ENCODE assay signal across 9 cellular contexts in the genomic region with DNA sequence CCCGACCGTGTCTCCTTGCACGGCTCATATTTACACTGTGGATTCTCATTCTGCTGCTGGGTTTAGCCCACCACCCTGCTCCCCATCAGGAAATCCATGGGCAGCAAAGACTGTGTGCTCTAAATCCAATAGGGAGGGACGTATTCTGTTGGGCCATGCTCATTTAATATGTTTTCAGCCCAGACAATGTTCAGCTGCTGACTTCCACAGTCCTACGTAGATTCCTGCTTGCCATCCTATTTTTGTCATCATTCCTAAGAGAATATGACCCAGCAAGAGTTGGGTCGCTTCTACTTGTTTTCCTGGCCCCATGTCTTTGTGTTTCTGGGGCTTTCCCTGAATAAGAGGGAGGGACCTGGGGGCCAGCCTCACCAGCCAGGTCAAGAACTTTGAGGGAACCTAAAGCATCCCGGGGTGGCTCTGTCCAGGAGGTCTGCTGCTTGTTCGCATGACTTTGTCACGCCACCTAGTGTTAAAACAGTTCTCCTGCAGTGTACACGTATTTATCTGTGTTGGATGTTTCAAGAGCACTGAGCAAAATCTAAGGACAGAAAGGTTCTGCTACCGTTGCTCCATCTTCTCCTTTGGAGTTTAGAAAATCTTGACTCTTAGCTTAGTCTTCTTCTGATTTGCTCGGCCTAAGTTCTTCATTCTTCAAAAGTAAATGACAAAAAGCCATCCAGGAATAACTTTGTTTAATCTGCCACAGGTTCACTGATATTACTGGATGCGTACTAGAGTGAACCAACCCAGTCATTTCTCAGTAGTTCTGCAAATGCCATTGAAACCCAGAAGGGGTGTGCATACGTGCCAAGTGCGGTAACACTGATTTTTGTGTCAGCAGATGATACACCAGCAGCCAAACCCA.
DNase-seq lines count a peak whose midpoint lies in the region; ATAC-seq and TF ChIP-seq lines count a peak whose summit lies in the region.
"Had no signal": no experiment of that assay in that cellular context is flagged by ENCODE, and none has a peak within 500 bp of the region (broad histone marks: within the 10 kb centered on the region; RNA-seq: fewer than 3 reads in every experiment).

No MANE protein-coding gene starts in this region.

- no peaks in the 10 kb centered on the region for H3K9me3 ChIP-seq in neuronal stem cell (replicated peaks in 1 of 2; ENCODE audit: control insufficient read depth in 2 of 2, insufficient read depth in 1 of 2, low read depth in 1 of 2, low read length in 2 of 2)

- H3K79me1 ChIP-seq in neuronal stem cell (ENCODE audit: low read depth, low read length): no peaks in the 10 kb centered on the region

- no peak overlapping the region for H3K9ac ChIP-seq in neuronal stem cell (ENCODE audit: low read depth, low read length, poor library complexity)

- ATAC-seq in WTC11 (peak; percentile 78), HG03097 (IDR thresholded peaks at IDR 0.05; ENCODE audit: low FRiP score, unreplicated experiment) (no peak), GM18498 (IDR thresholded peaks at IDR 0.05; ENCODE audit: unreplicated experiment) (no peak)

- WGBS in neuronal stem cell (ENCODE audit: extremely low coverage in 2 of 2, insufficient read length in 2 of 2, insufficient replicate concordance in 1 of 2), 2 donors: no CpG with 5 or more reads among the region's 15 CpGs

- H3K4me1 Mint-ChIP-seq in WTC11: no peaks in the 10 kb centered on the region

- H2BK5ac ChIP-seq in neuronal stem cell (ENCODE audit: low read length): no peak overlapping the region

- H3K27me3 Mint-ChIP-seq in WTC11 (ENCODE audit: low read depth): no peaks in the 10 kb centered on the region

- H3K4ac ChIP-seq in neuronal stem cell (ENCODE audit: low read length): no peak overlapping the region

- no peak overlapping the region for H4K8ac ChIP-seq in neuronal stem cell (ENCODE audit: low read depth, low read length)

- no peak overlapping the region for H3K4me3 Mint-ChIP-seq in WTC11
- H3K4me3 Mint-ChIP-seq: IgD-negative memory B cell had no signal

- H2BK12ac ChIP-seq in neuronal stem cell (ENCODE audit: low read length): no peak overlapping the region

- POLR2A ChIA-PET in WTC11 (lab: Charles Lee): no interaction called here

- no peak overlapping the region for H3K4me3 ChIP-seq in GM12864 (ENCODE audit: low read depth, low read length)
- no peak overlapping the region for H3K4me3 ChIP-seq in fibroblast of pulmonary artery (replicated peaks; ENCODE audit: low read depth, low read length)
- no peak overlapping the region for H3K4me3 ChIP-seq in neuronal stem cell (ENCODE audit: low read length in 2 of 2)

- H2AK5ac ChIP-seq in neuronal stem cell (ENCODE audit: low read depth, low read length): no peak overlapping the region

- no peak overlapping the region for H2BK15ac ChIP-seq in neuronal stem cell (ENCODE audit: low read length)

- no peak overlapping the region for H2AFZ ChIP-seq in neuronal stem cell (ENCODE audit: low read length)

- no peaks in the 10 kb centered on the region for H3K4me1 ChIP-seq in neuronal stem cell (ENCODE audit: control insufficient read depth in 2 of 2, insufficient read depth in 1 of 2, low read depth in 1 of 2, low read length in 2 of 2)

- TF ChIP-seq CTCF in GM12864 (IDR thresholded peaks at IDR 0.05; ENCODE audit: low read depth, low read length, missing control alignments): peak; percentile 81
- TF ChIP-seq CTCF in WTC11 (IDR thresholded peaks at IDR 0.05): peak; percentile 80
- TF ChIP-seq CTCF in fibroblast of pulmonary artery (IDR thresholded peaks at IDR 0.05; ENCODE audit: low read length, missing control alignments): peak; percentile 79

- no peaks in the 10 kb centered on the region for H3K36me3 Mint-ChIP-seq in WTC11
- H3K36me3 Mint-ChIP-seq: IgD-negative memory B cell had no signal

- H3K4me2 ChIP-seq in neuronal stem cell (ENCODE audit: insufficient read depth, low read length, poor library complexity, severe bottlenecking): no peak overlapping the region

- H3K36me3 ChIP-seq in neuronal stem cell (replicated peaks in 1 of 2; ENCODE audit: control insufficient read depth in 2 of 2, insufficient read depth in 2 of 2, low read length in 2 of 2): no peaks in the 10 kb centered on the region

- no peak overlapping the region for H3K27ac ChIP-seq in neuronal stem cell (replicated peaks; ENCODE audit: low read length)

- H3K14ac ChIP-seq in neuronal stem cell (ENCODE audit: low read length): no peak overlapping the region

- no peaks in the 10 kb centered on the region for H3K27me3 ChIP-seq in neuronal stem cell (ENCODE audit: control insufficient read depth in 3 of 3, insufficient read depth in 3 of 3, low read depth in 1 of 3, low read length in 3 of 3)

- H3K23ac ChIP-seq in neuronal stem cell (ENCODE audit: low read depth, low read length, poor library complexity): no peak overlapping the region

- CTCF ChIA-PET in WTC11 (lab: Charles Lee): interaction anchor here (0.9 to 2.4 kb wide), 6 partner anchors 9 to 178 kb away, joined by 3 to 16 read pairs (median 4); no protein-coding TSS in a partner anchor

- H2BK120ac ChIP-seq in neuronal stem cell (ENCODE audit: low read depth, low read length): no peak overlapping the region

- no peaks in the 10 kb centered on the region for H3K9me3 Mint-ChIP-seq in WTC11
- H3K9me3 Mint-ChIP-seq: IgD-negative memory B cell had no signal

- H3K27ac Mint-ChIP-seq in WTC11: no peak overlapping the region
- H3K27ac Mint-ChIP-seq: IgD-negative memory B cell had no signal

- no peak overlapping the region for H3K18ac ChIP-seq in neuronal stem cell (ENCODE audit: low read length)

- DNase-seq in AG20443 (ENCODE audit: low spot score) (peak; percentile 81), GM12864 (ENCODE audit: low read depth) (peak; percentile 30), NCI-H1092 (lab: John Stamatoyannopoulos, UW) (peak; percentile 16), WTC11 (ENCODE audit: low spot score) (peak; percentile 40), fibroblast of pulmonary artery (ENCODE audit: low read depth) (peak; percentile 84), neuronal stem cell (ENCODE audit: low spot score) (peak; percentile 35)

- no peak overlapping the region for H4K91ac ChIP-seq in neuronal stem cell (ENCODE audit: low read depth, low read length, poor library complexity)

TF ChIP-seq in WTC11, 78 proteins besides CTCF, POLR2A, EP300 and RAD21:
- TF ChIP-seq, protein P1, sequence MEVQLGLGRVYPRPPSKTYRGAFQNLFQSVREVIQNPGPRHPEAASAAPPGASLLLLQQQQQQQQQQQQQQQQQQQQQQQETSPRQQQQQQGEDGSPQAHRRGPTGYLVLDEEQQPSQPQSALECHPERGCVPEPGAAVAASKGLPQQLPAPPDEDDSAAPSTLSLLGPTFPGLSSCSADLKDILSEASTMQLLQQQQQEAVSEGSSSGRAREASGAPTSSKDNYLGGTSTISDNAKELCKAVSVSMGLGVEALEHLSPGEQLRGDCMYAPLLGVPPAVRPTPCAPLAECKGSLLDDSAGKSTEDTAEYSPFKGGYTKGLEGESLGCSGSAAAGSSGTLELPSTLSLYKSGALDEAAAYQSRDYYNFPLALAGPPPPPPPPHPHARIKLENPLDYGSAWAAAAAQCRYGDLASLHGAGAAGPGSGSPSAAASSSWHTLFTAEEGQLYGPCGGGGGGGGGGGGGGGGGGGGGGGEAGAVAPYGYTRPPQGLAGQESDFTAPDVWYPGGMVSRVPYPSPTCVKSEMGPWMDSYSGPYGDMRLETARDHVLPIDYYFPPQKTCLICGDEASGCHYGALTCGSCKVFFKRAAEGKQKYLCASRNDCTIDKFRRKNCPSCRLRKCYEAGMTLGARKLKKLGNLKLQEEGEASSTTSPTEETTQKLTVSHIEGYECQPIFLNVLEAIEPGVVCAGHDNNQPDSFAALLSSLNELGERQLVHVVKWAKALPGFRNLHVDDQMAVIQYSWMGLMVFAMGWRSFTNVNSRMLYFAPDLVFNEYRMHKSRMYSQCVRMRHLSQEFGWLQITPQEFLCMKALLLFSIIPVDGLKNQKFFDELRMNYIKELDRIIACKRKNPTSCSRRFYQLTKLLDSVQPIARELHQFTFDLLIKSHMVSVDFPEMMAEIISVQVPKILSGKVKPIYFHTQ (CRISPR knock-in tag; IDR thresholded peaks at IDR 0.05): no peak
- TF ChIP-seq GTF2I (CRISPR knock-in tag; conservative IDR thresholded peaks at IDR 0.05) (no peak), ZNF423 (CRISPR knock-in tag; IDR thresholded peaks at IDR 0.05) (peak; percentile 98)
- TF ChIP-seq, protein P2, sequence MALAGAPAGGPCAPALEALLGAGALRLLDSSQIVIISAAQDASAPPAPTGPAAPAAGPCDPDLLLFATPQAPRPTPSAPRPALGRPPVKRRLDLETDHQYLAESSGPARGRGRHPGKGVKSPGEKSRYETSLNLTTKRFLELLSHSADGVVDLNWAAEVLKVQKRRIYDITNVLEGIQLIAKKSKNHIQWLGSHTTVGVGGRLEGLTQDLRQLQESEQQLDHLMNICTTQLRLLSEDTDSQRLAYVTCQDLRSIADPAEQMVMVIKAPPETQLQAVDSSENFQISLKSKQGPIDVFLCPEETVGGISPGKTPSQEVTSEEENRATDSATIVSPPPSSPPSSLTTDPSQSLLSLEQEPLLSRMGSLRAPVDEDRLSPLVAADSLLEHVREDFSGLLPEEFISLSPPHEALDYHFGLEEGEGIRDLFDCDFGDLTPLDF (CRISPR knock-in tag; IDR thresholded peaks at IDR 0.05): no peak

Comparison
In these comparisons a context has a peak if more than half of its experiments do, and no peak if none do; other contexts are left out.
1. DNase-seq: peak in every context shown above with its lines; median percentile 84 in fibroblast of pulmonary artery; 81 in AG20443; 40 in WTC11; 35 in neuronal stem cell; 30 in GM12864; 16 in NCI-H1092.